10 cellular contexts compared by ENCODE assay signal in the genomic region with DNA sequence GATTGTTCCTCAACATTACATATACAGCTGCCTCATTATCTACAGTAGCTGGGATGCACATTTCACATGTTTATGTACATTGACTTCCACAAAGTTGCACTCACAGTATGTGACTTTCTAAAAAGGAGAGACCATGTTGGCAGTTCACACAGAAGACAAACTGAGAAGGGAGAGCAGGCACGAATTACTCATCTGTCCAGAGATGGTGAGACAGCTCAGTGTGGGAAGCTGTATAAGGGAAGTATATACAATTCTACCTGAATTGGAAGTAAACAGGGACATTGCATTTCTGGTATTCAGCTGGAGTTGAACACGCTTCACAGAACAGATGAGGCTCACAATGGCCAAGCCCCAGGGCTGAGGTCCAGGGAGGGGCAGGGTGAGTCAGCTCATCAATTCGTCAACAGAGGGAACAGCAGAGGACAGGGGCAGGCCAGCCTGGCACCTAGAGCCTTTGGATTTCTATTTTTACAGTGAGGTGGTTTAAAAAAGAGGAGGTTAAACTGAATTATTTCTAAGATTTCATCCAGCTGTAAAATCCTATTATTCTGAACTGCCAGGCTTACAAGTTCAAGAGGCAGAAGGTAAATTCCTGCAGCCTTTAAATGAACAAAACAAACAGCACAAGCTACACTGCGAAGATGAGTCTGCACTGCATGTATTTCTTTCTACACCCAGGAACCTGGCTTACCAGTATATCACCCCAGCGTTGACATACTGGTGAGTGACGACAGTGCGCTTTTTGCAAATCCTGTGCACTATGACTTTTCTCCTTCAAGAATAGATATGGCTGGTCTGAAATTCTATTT. TPM values are rescaled to one million over a fixed set of nuclear protein-coding genes. Genes with fewer than 3 reads are reported as not detected.
DNase-seq lines count a peak whose midpoint lies in the region; ATAC-seq and TF ChIP-seq lines count a peak whose summit lies in the region.
"Had no signal": no experiment of that assay in that cellular context is flagged by ENCODE, and none has a peak within 500 bp of the region (broad histone marks: within the 10 kb centered on the region; RNA-seq: fewer than 3 reads in every experiment).

No MANE protein-coding gene starts in this region.

- peak overlapping the region in 2 of 3 experiments; percentile 38 to 56; a peak in 3 of 7 replicates for H3K27ac Mint-ChIP-seq in H9
- H3K27ac Mint-ChIP-seq in activated T-helper 17 cell treated with anti-CD3 and anti-CD28 coated beads, Interleukin-2, amount 50 U/mL, for 72 hours, result no peak overlapping the region
- no peak overlapping the region for H3K27ac Mint-ChIP-seq in activated naive CD4-positive, alpha-beta T cell treated with anti-CD3 and anti-CD28 coated beads, Interleukin-2, amount 10 ng/mL, durations not matched to agents 7 days and 5 days
- H3K27ac Mint-ChIP-seq: IgD-negative memory B cell had no signal

- no peak for TF ChIP-seq POLR2A in heart left ventricle (IDR thresholded peaks at IDR 0.05)

- CTCF ChIA-PET in activated naive CD4-positive, alpha-beta T cell treated with anti-CD3 and anti-CD28 coated beads, Interleukin-2, amount 10 ng/mL, durations not matched to agents 7 days and 5 days (lab: Charles Lee), result no interaction called here

- no peaks in the 10 kb centered on the region for H3K79me1 ChIP-seq in H9 (ENCODE audit: insufficient read depth, low read depth, low read length, poor library complexity, severe bottlenecking)

- H3K79me2 ChIP-seq in H9 (ENCODE audit: insufficient read depth, low read length), result no peaks in the 10 kb centered on the region

- H3K36me3 Mint-ChIP-seq in H9 (ENCODE audit: insufficient read depth in 1 of 3, low read depth in 3 of 3), result peaks cover 5 to 23% (median 17%) of the 10 kb centered on the region in 3 experiments
- H3K36me3 Mint-ChIP-seq in activated T-helper 17 cell treated with anti-CD3 and anti-CD28 coated beads, Interleukin-2, amount 50 U/mL, for 72 hours (ENCODE audit: low read depth), result peaks cover 48% of the 10 kb centered on the region
- H3K36me3 Mint-ChIP-seq in activated naive CD4-positive, alpha-beta T cell treated with anti-CD3 and anti-CD28 coated beads, Interleukin-2, amount 10 ng/mL, durations not matched to agents 7 days and 5 days, result peaks cover 31% of the 10 kb centered on the region

- ATAC-seq in activated T-helper 17 cell treated with anti-CD3 and anti-CD28 coated beads, Interleukin-2, amount 50 U/mL, for 72 hours (replicated peaks), result peak; percentile 69
- peak; percentile 80 to 92 (median 90) for ATAC-seq in heart left ventricle

- no peak overlapping the region for H4K91ac ChIP-seq in H9 (ENCODE audit: insufficient read length, low read depth, low read length)

- no CpG with 5 or more reads among the region's 7 CpGs for WGBS in H9 (ENCODE audit: extremely low coverage, insufficient read length, low lambda C conversion rate)
- 62 to 66% (median 65%) methylated on average over 7 of the region's 7 CpGs for WGBS in heart left ventricle, 4 donors

- no peak overlapping the region for H3K18ac ChIP-seq in H9 (ENCODE audit: insufficient read length, low read depth, low read length)

- H3K27me3 ChIP-seq in H9 (ENCODE audit: insufficient read depth, low read length) (no peaks in the 10 kb centered on the region), heart left ventricle (no peaks in the 10 kb centered on the region)

- TF ChIP-seq CTCF in H9 (conservative IDR thresholded peaks at IDR 0.05), result no peak
- TF ChIP-seq CTCF in heart left ventricle (IDR thresholded peaks at IDR 0.05), result no peak

- H3K9me3 Mint-ChIP-seq in H9, result no peaks in the 10 kb centered on the region
- no peaks in the 10 kb centered on the region for H3K9me3 Mint-ChIP-seq in activated T-helper 17 cell treated with anti-CD3 and anti-CD28 coated beads, Interleukin-2, amount 50 U/mL, for 72 hours
- no peaks in the 10 kb centered on the region for H3K9me3 Mint-ChIP-seq in activated naive CD4-positive, alpha-beta T cell treated with anti-CD3 and anti-CD28 coated beads, Interleukin-2, amount 10 ng/mL, durations not matched to agents 7 days and 5 days
- H3K9me3 Mint-ChIP-seq: IgD-negative memory B cell had no signal

- H2BK120ac ChIP-seq in H9 (ENCODE audit: low read depth, low read length, poor library complexity, severe bottlenecking), result no peak overlapping the region

- H3K4me1 ChIP-seq in H9 (ENCODE audit: insufficient read depth, low read length) (no peaks in the 10 kb centered on the region), heart left ventricle (peaks cover 0 to 26% (median 7%) of the 10 kb centered on the region in 12 donors)

- H3K23me2 ChIP-seq in H9 (ENCODE audit: insufficient read length, low read depth, low read length, poor library complexity, severe bottlenecking), result no peaks in the 10 kb centered on the region

- H2BK12ac ChIP-seq in H9 (ENCODE audit: insufficient read length, low read depth, low read length), result no peak overlapping the region

- no peak for DNase-seq in H9
- DNase-seq in heart left ventricle, result peak in 3 of 5 donors; percentile 43 to 65 (median 44)
- peak; percentile 26 for DNase-seq in skeletal muscle cell (ENCODE audit: low read depth)
- DNase-seq in activated effector memory CD4-positive, alpha-beta T cell treated with anti-CD3 and anti-CD28 coated beads, Interleukin-2, amount 50 U/mL, for 16 hours, result no peak
- DNase-seq in activated naive CD4-positive, alpha-beta T cell treated with anti-CD3 and anti-CD28 coated beads, Interleukin-2, amount 10 ng/mL, durations not matched to agents 7 days and 5 days, result no peak
- DNase-seq in 8988T, result no peak
- no peak for DNase-seq in stimulated activated CD4-positive, alpha-beta T cell treated with anti-CD3 and anti-CD28 coated beads, Interleukin-4, amount 100 ng/mL, for 1 hour
- DNase-seq: stimulated activated CD4-positive, alpha-beta T cell treated with anti-CD3 and anti-CD28 coated beads, Interleukin-4, amount 100 ng/mL, for 4 hours had no signal

- H3K4me3 Mint-ChIP-seq in H9, result no peak overlapping the region
- H3K4me3 Mint-ChIP-seq in activated T-helper 17 cell treated with anti-CD3 and anti-CD28 coated beads, Interleukin-2, amount 50 U/mL, for 72 hours, result no peak overlapping the region
- no peak overlapping the region for H3K4me3 Mint-ChIP-seq in activated naive CD4-positive, alpha-beta T cell treated with anti-CD3 and anti-CD28 coated beads, Interleukin-2, amount 10 ng/mL, durations not matched to agents 7 days and 5 days
- H3K4me3 Mint-ChIP-seq: IgD-negative memory B cell had no signal

- H3K27ac ChIP-seq in H9 (ENCODE audit: insufficient read length, low read depth, low read length) (no peak overlapping the region), heart left ventricle (peak overlapping the region in 1 of 12 donors; percentile 4)

- peaks cover 4 to 8% of the 10 kb centered on the region in 2 experiments; a peak in 2 of 4 replicates for H3K4me1 Mint-ChIP-seq in H9
- peaks cover 13% of the 10 kb centered on the region for H3K4me1 Mint-ChIP-seq in activated T-helper 17 cell treated with anti-CD3 and anti-CD28 coated beads, Interleukin-2, amount 50 U/mL, for 72 hours
- H3K4me1 Mint-ChIP-seq in activated naive CD4-positive, alpha-beta T cell treated with anti-CD3 and anti-CD28 coated beads, Interleukin-2, amount 10 ng/mL, durations not matched to agents 7 days and 5 days, result peaks cover under 1% of the 10 kb centered on the region

- H3K4me2 ChIP-seq in H9 (ENCODE audit: insufficient read depth, insufficient read length, low read length), result no peak overlapping the region

- no peaks in the 10 kb centered on the region for H4K20me1 ChIP-seq in H9 (ENCODE audit: control insufficient read depth, insufficient read depth, insufficient read length)

- H3K9me3 ChIP-seq in H9 (ENCODE audit: control insufficient read depth, low read depth, low read length) (no peaks in the 10 kb centered on the region), heart left ventricle (no peaks in the 10 kb centered on the region)

- H3K36me3 ChIP-seq in heart left ventricle, result peaks cover 0 to 62% (median 21%) of the 10 kb centered on the region in 9 donors

- no peak overlapping the region for H3K23ac ChIP-seq in H9 (ENCODE audit: insufficient read length, low read depth, low read length)

- H3K27me3 Mint-ChIP-seq in H9 (ENCODE audit: low read depth), result no peaks in the 10 kb centered on the region
- no peaks in the 10 kb centered on the region for H3K27me3 Mint-ChIP-seq in activated T-helper 17 cell treated with anti-CD3 and anti-CD28 coated beads, Interleukin-2, amount 50 U/mL, for 72 hours
- H3K27me3 Mint-ChIP-seq in activated naive CD4-positive, alpha-beta T cell treated with anti-CD3 and anti-CD28 coated beads, Interleukin-2, amount 10 ng/mL, durations not matched to agents 7 days and 5 days, result no peaks in the 10 kb centered on the region
- H3K27me3 Mint-ChIP-seq: IgD-negative memory B cell had no signal

- no peak overlapping the region for H2BK15ac ChIP-seq in H9 (ENCODE audit: low read depth, low read length)

- intact Hi-C loops in heart left ventricle (cut with DNase I), result no loop called here

- no peak overlapping the region for H3K4ac ChIP-seq in H9 (ENCODE audit: low read depth, low read length)

- H3K56ac ChIP-seq in H9 (ENCODE audit: insufficient read length, low read depth, low read length), result no peak overlapping the region

- H3K4me3 ChIP-seq in heart left ventricle (no peak overlapping the region), skeletal muscle cell (ENCODE audit: low read depth, low read length) (no peak overlapping the region)

- no peak overlapping the region for H3K9ac ChIP-seq in H9 (ENCODE audit: extremely low read depth, insufficient read length, low read length)

- H4K8ac ChIP-seq in H9 (replicated peaks; ENCODE audit: insufficient read length, low read depth, low read length), result no peak overlapping the region

- no peak overlapping the region for H3T11ph ChIP-seq in H9 (ENCODE audit: low read length)

- no peak overlapping the region for H2BK5ac ChIP-seq in H9 (ENCODE audit: insufficient read length, low read length)

- no peak overlapping the region for H2BK20ac ChIP-seq in H9 (ENCODE audit: low read depth, low read length, poor library complexity, severe bottlenecking)

- no peak overlapping the region for H3K14ac ChIP-seq in H9 (ENCODE audit: insufficient read depth, low read length)

- no peak overlapping the region for H2AFZ ChIP-seq in H9 (ENCODE audit: low read length)

- H4K5ac ChIP-seq in H9 (ENCODE audit: insufficient read length, low read depth, low read length), result no peak overlapping the region

- H2AK5ac ChIP-seq in H9 (ENCODE audit: insufficient read length, low read length), result no peak overlapping the region

RNA-seq across cellular contexts. Expression of gene PARP4, which starts 9.8 kb away (rescaled TPM):
- total RNA-seq in H9 (2021) (25.9 and 26.2 TPM in 2 replicates), heart left ventricle (10 to 100 TPM; 12.4 to 41.6 (median 23.8) TPM)
- total RNA-seq in activated T-helper 17 cell treated with anti-CD3 and anti-CD28 coated beads, Interleukin-2, amount 50 U/mL, for 72 hours, result 10 to 100 TPM; 38.1 to 50.0 TPM
- polyA plus RNA-seq in heart left ventricle, result 10 to 100 TPM in 1 of 2 donors, 1 to 10 TPM in 1; 6.9 to 17.9 TPM

Comparison
In these comparisons a context has a peak if more than half of its experiments do, and no peak if none do; other contexts are left out.
1. DNase-seq: peak in heart left ventricle (3 of 5) and skeletal muscle cell (single experiment); none in H9 (single experiment), activated effector memory CD4-positive, alpha-beta T cell treated with anti-CD3 and anti-CD28 coated beads, Interleukin-2, amount 50 U/mL, for 16 hours (single experiment), activated naive CD4-positive, alpha-beta T cell treated with anti-CD3 and anti-CD28 coated beads, Interleukin-2, amount 10 ng/mL, durations not matched to agents 7 days and 5 days (single experiment), 8988T (single experiment) and stimulated activated CD4-positive, alpha-beta T cell treated with anti-CD3 and anti-CD28 coated beads, Interleukin-4, amount 100 ng/mL, for 1 hour (single experiment).
2. H3K27ac Mint-ChIP-seq: peak in H9 (2 of 3); none in activated T-helper 17 cell treated with anti-CD3 and anti-CD28 coated beads, Interleukin-2, amount 50 U/mL, for 72 hours (single experiment) and activated naive CD4-positive, alpha-beta T cell treated with anti-CD3 and anti-CD28 coated beads, Interleukin-2, amount 10 ng/mL, durations not matched to agents 7 days and 5 days (single experiment).